1 cellular context compared by ENCODE assay signal in the genomic region with DNA sequence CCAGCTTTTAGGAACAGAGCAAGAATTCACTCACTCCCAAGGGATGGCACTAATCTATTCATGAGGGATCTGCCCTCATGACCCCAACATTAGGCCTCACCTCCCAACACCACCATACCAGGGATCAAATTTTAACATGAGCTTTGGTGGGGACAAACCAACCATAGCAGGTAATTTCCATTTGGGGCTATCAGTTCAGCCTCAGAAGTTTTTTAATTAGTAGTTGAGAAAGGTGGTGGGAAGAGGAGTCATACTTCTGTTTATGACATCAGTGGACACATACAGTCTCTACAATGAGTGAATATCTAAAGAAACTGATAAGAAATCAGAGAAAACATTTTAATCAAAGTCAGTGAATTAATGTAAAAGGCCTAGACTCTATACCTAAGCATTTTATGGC.
TF ChIP-seq lines count a peak whose summit lies in the region.

No MANE protein-coding gene starts in this region.

TF ChIP-seq in K562, 482 proteins besides CTCF, POLR2A, EP300 and RAD21 (continued from another document):
- TF ChIP-seq ZNF318 (IDR thresholded peaks at IDR 0.05; ENCODE audit: borderline replicate concordance in 1 of 2, low read depth in 1 of 2) (no peak), DDX20 (tag; IDR thresholded peaks at IDR 0.05; ENCODE audit: low read depth) (no peak)
- TF ChIP-seq, protein P1, sequence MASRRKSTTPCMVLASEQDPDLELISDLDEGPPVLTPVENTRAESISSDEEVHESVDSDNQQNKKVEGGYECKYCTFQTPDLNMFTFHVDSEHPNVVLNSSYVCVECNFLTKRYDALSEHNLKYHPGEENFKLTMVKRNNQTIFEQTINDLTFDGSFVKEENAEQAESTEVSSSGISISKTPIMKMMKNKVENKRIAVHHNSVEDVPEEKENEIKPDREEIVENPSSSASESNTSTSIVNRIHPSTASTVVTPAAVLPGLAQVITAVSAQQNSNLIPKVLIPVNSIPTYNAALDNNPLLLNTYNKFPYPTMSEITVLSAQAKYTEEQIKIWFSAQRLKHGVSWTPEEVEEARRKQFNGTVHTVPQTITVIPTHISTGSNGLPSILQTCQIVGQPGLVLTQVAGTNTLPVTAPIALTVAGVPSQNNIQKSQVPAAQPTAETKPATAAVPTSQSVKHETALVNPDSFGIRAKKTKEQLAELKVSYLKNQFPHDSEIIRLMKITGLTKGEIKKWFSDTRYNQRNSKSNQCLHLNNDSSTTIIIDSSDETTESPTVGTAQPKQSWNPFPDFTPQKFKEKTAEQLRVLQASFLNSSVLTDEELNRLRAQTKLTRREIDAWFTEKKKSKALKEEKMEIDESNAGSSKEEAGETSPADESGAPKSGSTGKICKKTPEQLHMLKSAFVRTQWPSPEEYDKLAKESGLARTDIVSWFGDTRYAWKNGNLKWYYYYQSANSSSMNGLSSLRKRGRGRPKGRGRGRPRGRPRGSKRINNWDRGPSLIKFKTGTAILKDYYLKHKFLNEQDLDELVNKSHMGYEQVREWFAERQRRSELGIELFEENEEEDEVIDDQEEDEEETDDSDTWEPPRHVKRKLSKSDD (conservative IDR thresholded peaks at IDR 0.05; ENCODE audit: low read length): no peak
- TF ChIP-seq, protein P2, sequence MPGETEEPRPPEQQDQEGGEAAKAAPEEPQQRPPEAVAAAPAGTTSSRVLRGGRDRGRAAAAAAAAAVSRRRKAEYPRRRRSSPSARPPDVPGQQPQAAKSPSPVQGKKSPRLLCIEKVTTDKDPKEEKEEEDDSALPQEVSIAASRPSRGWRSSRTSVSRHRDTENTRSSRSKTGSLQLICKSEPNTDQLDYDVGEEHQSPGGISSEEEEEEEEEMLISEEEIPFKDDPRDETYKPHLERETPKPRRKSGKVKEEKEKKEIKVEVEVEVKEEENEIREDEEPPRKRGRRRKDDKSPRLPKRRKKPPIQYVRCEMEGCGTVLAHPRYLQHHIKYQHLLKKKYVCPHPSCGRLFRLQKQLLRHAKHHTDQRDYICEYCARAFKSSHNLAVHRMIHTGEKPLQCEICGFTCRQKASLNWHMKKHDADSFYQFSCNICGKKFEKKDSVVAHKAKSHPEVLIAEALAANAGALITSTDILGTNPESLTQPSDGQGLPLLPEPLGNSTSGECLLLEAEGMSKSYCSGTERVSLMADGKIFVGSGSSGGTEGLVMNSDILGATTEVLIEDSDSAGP (CRISPR knock-in tag; IDR thresholded peaks at IDR 0.05): no peak
